ENCODE assay signal across 1 cellular context in the genomic region with DNA sequence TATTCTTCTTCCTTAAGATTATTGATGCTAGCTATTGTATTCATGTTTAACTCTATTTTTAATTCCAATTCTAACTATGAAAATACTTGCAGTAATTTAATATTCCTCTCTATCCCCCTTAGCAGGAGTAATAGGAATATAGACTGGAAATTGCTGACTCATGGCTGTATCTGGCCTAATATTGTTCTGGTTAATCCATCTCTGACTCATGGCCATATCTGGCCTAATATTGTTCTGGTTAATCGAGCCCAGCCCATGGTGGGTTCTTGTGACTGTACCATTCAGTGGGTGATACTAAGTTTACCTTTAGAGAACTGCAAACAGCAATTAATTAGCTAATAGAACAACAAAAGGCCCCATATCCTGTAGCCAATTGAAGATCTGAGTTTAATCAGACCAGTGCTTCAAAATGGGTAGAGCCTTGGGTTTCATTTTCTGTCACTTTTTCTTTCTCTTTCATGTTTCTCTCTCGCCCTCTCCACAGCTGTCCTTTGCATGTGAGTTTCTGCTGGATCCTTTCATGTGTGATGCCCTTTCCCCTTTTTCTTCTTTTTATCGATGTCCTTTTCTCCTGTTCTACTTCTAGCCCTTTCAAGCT.
A peak's percentile ranks its signal among the peaks of the same experiment; 100 is the strongest.
TF ChIP-seq lines count a peak whose summit lies in the region.

No MANE protein-coding gene starts in this region.

TF ChIP-seq in HepG2, 621 proteins besides CTCF, POLR2A, EP300 and RAD21 (continued from another document):
- TF ChIP-seq, protein P1, sequence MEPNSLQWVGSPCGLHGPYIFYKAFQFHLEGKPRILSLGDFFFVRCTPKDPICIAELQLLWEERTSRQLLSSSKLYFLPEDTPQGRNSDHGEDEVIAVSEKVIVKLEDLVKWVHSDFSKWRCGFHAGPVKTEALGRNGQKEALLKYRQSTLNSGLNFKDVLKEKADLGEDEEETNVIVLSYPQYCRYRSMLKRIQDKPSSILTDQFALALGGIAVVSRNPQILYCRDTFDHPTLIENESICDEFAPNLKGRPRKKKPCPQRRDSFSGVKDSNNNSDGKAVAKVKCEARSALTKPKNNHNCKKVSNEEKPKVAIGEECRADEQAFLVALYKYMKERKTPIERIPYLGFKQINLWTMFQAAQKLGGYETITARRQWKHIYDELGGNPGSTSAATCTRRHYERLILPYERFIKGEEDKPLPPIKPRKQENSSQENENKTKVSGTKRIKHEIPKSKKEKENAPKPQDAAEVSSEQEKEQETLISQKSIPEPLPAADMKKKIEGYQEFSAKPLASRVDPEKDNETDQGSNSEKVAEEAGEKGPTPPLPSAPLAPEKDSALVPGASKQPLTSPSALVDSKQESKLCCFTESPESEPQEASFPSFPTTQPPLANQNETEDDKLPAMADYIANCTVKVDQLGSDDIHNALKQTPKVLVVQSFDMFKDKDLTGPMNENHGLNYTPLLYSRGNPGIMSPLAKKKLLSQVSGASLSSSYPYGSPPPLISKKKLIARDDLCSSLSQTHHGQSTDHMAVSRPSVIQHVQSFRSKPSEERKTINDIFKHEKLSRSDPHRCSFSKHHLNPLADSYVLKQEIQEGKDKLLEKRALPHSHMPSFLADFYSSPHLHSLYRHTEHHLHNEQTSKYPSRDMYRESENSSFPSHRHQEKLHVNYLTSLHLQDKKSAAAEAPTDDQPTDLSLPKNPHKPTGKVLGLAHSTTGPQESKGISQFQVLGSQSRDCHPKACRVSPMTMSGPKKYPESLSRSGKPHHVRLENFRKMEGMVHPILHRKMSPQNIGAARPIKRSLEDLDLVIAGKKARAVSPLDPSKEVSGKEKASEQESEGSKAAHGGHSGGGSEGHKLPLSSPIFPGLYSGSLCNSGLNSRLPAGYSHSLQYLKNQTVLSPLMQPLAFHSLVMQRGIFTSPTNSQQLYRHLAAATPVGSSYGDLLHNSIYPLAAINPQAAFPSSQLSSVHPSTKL (CRISPR knock-in tag; IDR thresholded peaks at IDR 0.05): no peak
- TF ChIP-seq, protein P2, sequence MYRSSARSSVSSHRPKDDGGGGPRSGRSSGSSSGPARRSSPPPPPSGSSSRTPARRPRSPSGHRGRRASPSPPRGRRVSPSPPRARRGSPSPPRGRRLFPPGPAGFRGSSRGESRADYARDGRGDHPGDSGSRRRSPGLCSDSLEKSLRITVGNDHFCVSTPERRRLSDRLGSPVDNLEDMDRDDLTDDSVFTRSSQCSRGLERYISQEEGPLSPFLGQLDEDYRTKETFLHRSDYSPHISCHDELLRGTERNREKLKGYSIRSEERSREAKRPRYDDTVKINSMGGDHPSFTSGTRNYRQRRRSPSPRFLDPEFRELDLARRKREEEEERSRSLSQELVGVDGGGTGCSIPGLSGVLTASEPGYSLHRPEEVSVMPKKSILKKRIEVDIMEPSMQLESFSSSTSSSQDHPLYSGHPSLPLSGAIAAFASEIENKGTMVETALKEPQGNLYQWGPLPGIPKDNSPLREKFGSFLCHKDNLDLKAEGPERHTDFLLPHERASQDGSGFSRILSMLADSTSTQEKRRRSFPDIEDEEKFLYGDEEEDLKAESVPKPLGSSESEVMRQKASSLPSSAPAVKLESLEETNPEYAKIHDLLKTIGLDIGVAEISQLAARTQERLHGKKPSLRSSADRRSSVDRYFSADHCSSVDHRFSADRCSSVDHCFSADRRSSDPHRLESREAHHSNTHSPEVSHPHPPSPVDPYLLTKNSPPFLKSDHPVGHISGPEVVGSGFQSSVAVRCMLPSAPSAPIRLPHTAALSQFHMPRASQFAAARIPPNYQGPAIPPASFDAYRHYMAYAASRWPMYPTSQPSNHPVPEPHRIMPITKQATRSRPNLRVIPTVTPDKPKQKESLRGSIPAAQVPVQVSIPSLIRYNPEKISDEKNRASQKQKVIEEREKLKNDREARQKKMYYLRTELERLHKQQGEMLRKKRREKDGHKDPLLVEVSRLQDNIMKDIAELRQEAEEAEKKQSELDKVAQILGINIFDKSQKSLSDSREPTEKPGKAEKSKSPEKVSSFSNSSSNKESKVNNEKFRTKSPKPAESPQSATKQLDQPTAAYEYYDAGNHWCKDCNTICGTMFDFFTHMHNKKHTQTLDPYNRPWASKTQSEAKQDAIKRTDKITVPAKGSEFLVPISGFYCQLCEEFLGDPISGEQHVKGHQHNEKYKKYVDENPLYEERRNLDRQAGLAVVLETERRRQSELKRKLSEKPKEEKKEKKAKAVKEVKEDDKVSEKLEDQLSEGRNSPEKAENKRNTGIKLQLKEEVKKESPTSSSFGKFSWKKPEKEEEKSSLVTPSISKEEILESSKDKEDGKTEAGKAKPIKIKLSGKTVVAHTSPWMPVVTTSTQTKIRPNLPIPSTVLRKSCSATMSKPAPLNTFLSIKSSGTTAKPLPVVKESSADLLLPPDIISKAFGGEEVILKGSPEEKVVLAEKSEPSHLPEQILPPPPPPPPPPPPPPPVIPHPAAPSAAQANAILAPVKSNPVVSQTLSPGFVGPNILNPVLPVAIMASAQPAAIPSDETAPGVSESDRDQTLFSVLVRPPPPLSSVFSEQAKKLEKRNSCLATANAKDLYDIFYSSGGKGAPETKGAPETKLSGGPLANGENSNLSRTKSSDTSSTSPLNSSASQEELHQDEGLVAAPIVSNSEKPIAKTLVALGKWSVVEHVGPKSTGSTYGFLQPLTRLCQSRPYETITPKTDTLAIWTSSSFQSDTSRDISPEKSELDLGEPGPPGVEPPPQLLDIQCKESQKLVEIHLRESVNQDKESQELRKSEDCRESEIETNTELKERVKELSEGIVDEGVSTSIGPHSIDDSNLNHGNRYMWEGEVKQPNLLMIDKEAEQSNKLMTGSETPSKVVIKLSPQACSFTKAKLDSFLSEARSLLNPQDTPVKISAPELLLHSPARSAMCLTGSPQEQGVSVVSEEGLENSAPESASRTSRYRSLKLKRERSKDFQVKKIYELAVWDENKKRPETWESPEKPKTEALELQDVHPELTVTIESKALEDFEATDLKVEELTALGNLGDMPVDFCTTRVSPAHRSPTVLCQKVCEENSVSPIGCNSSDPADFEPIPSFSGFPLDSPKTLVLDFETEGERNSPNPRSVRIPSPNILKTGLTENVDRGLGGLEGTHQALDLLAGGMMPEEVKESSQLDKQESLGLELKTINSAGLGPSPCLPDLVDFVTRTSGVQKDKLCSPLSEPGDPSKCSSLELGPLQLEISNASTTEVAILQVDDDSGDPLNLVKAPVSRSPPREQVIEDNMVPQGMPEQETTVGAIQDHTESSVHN (CRISPR knock-in tag; IDR thresholded peaks at IDR 0.05): no peak
- peak; percentile 78 for TF ChIP-seq MAFF (IDR thresholded peaks at IDR 0.05; ENCODE audit: low read depth, low read length)
- TF ChIP-seq POLR2G (IDR thresholded peaks at IDR 0.05; ENCODE audit: low read depth, low read length): no peak
- TF ChIP-seq BHLHE40 (IDR thresholded peaks at IDR 0.05; ENCODE audit: low read length): no peak
- TF ChIP-seq NCOA5 (CRISPR knock-in tag; IDR thresholded peaks at IDR 0.05): no peak
- TF ChIP-seq NR1H2 (CRISPR knock-in tag; IDR thresholded peaks at IDR 0.05; ENCODE audit: borderline replicate concordance, low read depth): no peak
- no peak for TF ChIP-seq MXD4 (CRISPR knock-in tag; IDR thresholded peaks at IDR 0.05)
- TF ChIP-seq, protein P3, sequence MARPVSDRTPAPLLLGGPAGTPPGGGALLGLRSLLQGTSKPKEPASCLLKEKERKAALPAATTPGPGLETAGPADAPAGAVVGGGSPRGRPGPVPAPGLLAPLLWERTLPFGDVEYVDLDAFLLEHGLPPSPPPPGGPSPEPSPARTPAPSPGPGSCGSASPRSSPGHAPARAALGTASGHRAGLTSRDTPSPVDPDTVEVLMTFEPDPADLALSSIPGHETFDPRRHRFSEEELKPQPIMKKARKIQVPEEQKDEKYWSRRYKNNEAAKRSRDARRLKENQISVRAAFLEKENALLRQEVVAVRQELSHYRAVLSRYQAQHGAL (CRISPR knock-in tag; IDR thresholded peaks at IDR 0.05; ENCODE audit: not compliant biosample characterization): no peak
- no peak for TF ChIP-seq CENPT (CRISPR knock-in tag; IDR thresholded peaks at IDR 0.05; ENCODE audit: low read depth)
- TF ChIP-seq, protein P4, sequence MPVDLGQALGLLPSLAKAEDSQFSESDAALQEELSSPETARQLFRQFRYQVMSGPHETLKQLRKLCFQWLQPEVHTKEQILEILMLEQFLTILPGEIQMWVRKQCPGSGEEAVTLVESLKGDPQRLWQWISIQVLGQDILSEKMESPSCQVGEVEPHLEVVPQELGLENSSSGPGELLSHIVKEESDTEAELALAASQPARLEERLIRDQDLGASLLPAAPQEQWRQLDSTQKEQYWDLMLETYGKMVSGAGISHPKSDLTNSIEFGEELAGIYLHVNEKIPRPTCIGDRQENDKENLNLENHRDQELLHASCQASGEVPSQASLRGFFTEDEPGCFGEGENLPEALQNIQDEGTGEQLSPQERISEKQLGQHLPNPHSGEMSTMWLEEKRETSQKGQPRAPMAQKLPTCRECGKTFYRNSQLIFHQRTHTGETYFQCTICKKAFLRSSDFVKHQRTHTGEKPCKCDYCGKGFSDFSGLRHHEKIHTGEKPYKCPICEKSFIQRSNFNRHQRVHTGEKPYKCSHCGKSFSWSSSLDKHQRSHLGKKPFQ (CRISPR knock-in tag; IDR thresholded peaks at IDR 0.05; ENCODE audit: insufficient replicate concordance): no peak
- TF ChIP-seq NFE2L2 (IDR thresholded peaks at IDR 0.05; ENCODE audit: low read length): peak; percentile 91
- no peak for TF ChIP-seq ADNP (CRISPR knock-in tag; IDR thresholded peaks at IDR 0.05)
- TF ChIP-seq CHCHD3 (CRISPR knock-in tag; IDR thresholded peaks at IDR 0.05): no peak
- peak; percentile 87 to 88 for TF ChIP-seq MAFK (conservative IDR thresholded peaks at IDR 0.05 in 1 of 2, IDR thresholded peaks at IDR 0.05 in 1 of 2; ENCODE audit: low read length in 2 of 2)
- TF ChIP-seq ZNF7 (CRISPR knock-in tag; IDR thresholded peaks at IDR 0.05): no peak
- TF ChIP-seq MBNL3 (CRISPR knock-in tag; conservative IDR thresholded peaks at IDR 0.05): no peak
